Comparison of ENCODE assay signal across 11 cellular contexts in genomic region chr6:36117639-36118549, GRCh38. TPM values are rescaled to one million over a fixed set of nuclear protein-coding genes. Genes with fewer than 3 reads are reported as not detected.
DNase-seq lines count a peak whose midpoint lies in the region; ATAC-seq and TF ChIP-seq lines count a peak whose summit lies in the region.
"Had no signal": no experiment of that assay in that cellular context is flagged by ENCODE, and none has a peak within 500 bp of the region (broad histone marks: within the 10 kb centered on the region; RNA-seq: fewer than 3 reads in every experiment).

No MANE protein-coding gene starts in this region.

- H3K4me1 Mint-ChIP-seq in MCF 10A (ENCODE audit: insufficient read depth, unreplicated experiment), result peaks cover 8% of the 10 kb centered on the region
- H3K4me1 Mint-ChIP-seq in activated CD4-positive, alpha-beta memory T cell treated with anti-CD3 and anti-CD28 coated beads, Interleukin-2, amount 10 ng/mL, durations not matched to agents 7 days and 5 days, result peaks cover 97% of the 10 kb centered on the region
- peaks cover 98% of the 10 kb centered on the region in 2 donors for H3K4me1 Mint-ChIP-seq in immature natural killer cell
- peaks cover 39% of the 10 kb centered on the region for H3K4me1 Mint-ChIP-seq in GM23338

- H3K4me1 ChIP-seq in breast epithelium, result peaks cover 0 to 6% of the 10 kb centered on the region in 2 donors
- peaks cover 54% of the 10 kb centered on the region for H3K4me1 ChIP-seq in thymus (ENCODE audit: control insufficient read depth, insufficient read depth, low read length)
- H3K4me1 ChIP-seq in GM23338 (ENCODE audit: insufficient read depth), result peaks cover 12% of the 10 kb centered on the region

- H3K4me3 ChIP-seq in breast epithelium, result no peak overlapping the region
- no peak overlapping the region for H3K4me3 ChIP-seq in thymus (ENCODE audit: low read length)
- no peak overlapping the region for H3K4me3 ChIP-seq in GM23338
- H3K4me3 ChIP-seq: coronary artery had no signal

- no peak overlapping the region for H3K4me3 Mint-ChIP-seq in MCF 10A (ENCODE audit: unreplicated experiment)
- H3K4me3 Mint-ChIP-seq in activated CD4-positive, alpha-beta memory T cell treated with anti-CD3 and anti-CD28 coated beads, Interleukin-2, amount 10 ng/mL, durations not matched to agents 7 days and 5 days, result peak overlapping the region; percentile 49
- H3K4me3 Mint-ChIP-seq in immature natural killer cell, result peak overlapping the region; percentile 69 to 94 (median 76)
- no peak overlapping the region for H3K4me3 Mint-ChIP-seq in GM23338

- H3K36me3 Mint-ChIP-seq in MCF 10A (ENCODE audit: insufficient read depth, unreplicated experiment) (peaks cover 31% of the 10 kb centered on the region), immature natural killer cell (peaks cover 0 to 14% (median 8%) of the 10 kb centered on the region in 3 donors), GM23338 (ENCODE audit: low read depth) (no peaks in the 10 kb centered on the region)
- H3K36me3 Mint-ChIP-seq in activated CD4-positive, alpha-beta memory T cell treated with anti-CD3 and anti-CD28 coated beads, Interleukin-2, amount 10 ng/mL, durations not matched to agents 7 days and 5 days (ENCODE audit: low read depth), result peaks cover 52% of the 10 kb centered on the region

- no TSS peak for BruUV-seq in MCF 10A (replicated peaks; lab: Mats Ljungman, UMichigan)

- intact Hi-C loops in breast epithelium (cut with DNase I; ENCODE audit: low total_unique reads) (no loop called here), MCF 10A (cut with micrococcal nuclease) (no loop called here)

- H3K9me3 ChIP-seq in breast epithelium, result no peaks in the 10 kb centered on the region
- H3K9me3 ChIP-seq in thymus (ENCODE audit: control insufficient read depth), result no peaks in the 10 kb centered on the region

- H3K36me3 ChIP-seq in breast epithelium, result no peaks in the 10 kb centered on the region
- H3K36me3 ChIP-seq in thymus (ENCODE audit: control insufficient read depth, insufficient read depth), result peaks cover 4% of the 10 kb centered on the region
- H3K36me3 ChIP-seq in GM23338 (ENCODE audit: insufficient read depth), result no peaks in the 10 kb centered on the region

- no peaks in the 10 kb centered on the region for H3F3A ChIP-seq in GM23338 (replicated peaks; ENCODE audit: low read depth)

- no peak overlapping the region for H2AFZ ChIP-seq in GM23338

- H3K79me2 ChIP-seq in GM23338 (replicated peaks; ENCODE audit: insufficient read depth), result no peaks in the 10 kb centered on the region

- H3K27ac ChIP-seq in breast epithelium (peak overlapping the region; percentile 52 to 56), thymus (ENCODE audit: low read depth) (peak overlapping the region; percentile 38), GM23338 (ENCODE audit: low read depth) (no peak overlapping the region)
- H3K27ac ChIP-seq: coronary artery had no signal

- CTCF ChIA-PET in MCF 10A (lab: Yijun Ruan, JAX), result interaction anchor here (0.7 to 0.8 kb wide), 2 partner anchors 21 to 462 kb away, joined by 3 to 5 read pairs; no protein-coding TSS in a partner anchor
- CTCF ChIA-PET in activated CD4-positive, alpha-beta memory T cell treated with anti-CD3 and anti-CD28 coated beads, Interleukin-2, amount 10 ng/mL, durations not matched to agents 7 days and 5 days (lab: Charles Lee), result interaction anchor here (2.0 kb wide), 1 partner anchor 13 kb away, joined by 7 read pairs; no protein-coding TSS in a partner anchor

- H3K4me2 ChIP-seq in GM23338, result no peak overlapping the region

- H3K27me3 ChIP-seq in breast epithelium, result no peaks in the 10 kb centered on the region
- no peaks in the 10 kb centered on the region for H3K27me3 ChIP-seq in thymus (ENCODE audit: control insufficient read depth, insufficient read depth)
- no peaks in the 10 kb centered on the region for H3K27me3 ChIP-seq in GM23338 (ENCODE audit: insufficient read depth)

- no peak for ATAC-seq in GM23338
- ATAC-seq: Panc1 had no signal

- POLR2A ChIA-PET in MCF 10A (lab: Yijun Ruan, JAX), result interaction anchor here (0.7 kb wide), 1 partner anchor 175 kb away, joined by 3 read pairs; no protein-coding TSS in a partner anchor
- POLR2A ChIA-PET in activated CD4-positive, alpha-beta memory T cell treated with anti-CD3 and anti-CD28 coated beads, Interleukin-2, amount 10 ng/mL, durations not matched to agents 7 days and 5 days (lab: Charles Lee), result interaction anchor here (0.7 to 6.4 kb wide), 7 partner anchors 9 to 90 kb away, joined by 3 to 148 read pairs (median 4); partner anchors contain the start of genes MAPK13 and MAPK14

- no peak for TF ChIP-seq CTCF in breast epithelium (IDR thresholded peaks at IDR 0.05)
- no peak for TF ChIP-seq CTCF in MCF 10A (IDR thresholded peaks at IDR 0.05; ENCODE audit: unreplicated experiment)
- no peak for TF ChIP-seq CTCF in GM23338 (conservative IDR thresholded peaks at IDR 0.05; ENCODE audit: low read depth in 2 of 2)

- H3K9me2 ChIP-seq in GM23338 (ENCODE audit: insufficient read depth), result no peaks in the 10 kb centered on the region

- H3K27ac Mint-ChIP-seq in MCF 10A (ENCODE audit: low read depth, unreplicated experiment) (no peak overlapping the region), immature natural killer cell (peak overlapping the region; percentile 99 to 100 (median 99)), GM23338 (no peak overlapping the region)
- peak overlapping the region; percentile 100 for H3K27ac Mint-ChIP-seq in activated CD4-positive, alpha-beta memory T cell treated with anti-CD3 and anti-CD28 coated beads, Interleukin-2, amount 10 ng/mL, durations not matched to agents 7 days and 5 days

- TF ChIP-seq POLR2A in breast epithelium (IDR thresholded peaks at IDR 0.05), result no peak

- no peak for DNase-seq in breast epithelium (ENCODE audit: low spot score in 2 of 2)
- no peak for DNase-seq in MCF 10A (ENCODE audit: unreplicated experiment)
- no peak for DNase-seq in activated CD4-positive, alpha-beta memory T cell treated with anti-CD3 and anti-CD28 coated beads, Interleukin-2, amount 10 ng/mL, durations not matched to agents 7 days and 5 days
- no peak for DNase-seq in immature natural killer cell
- DNase-seq in superior temporal gyrus (ENCODE audit: extremely low spot score), result no peak
- no peak for DNase-seq in OCI-M2 (lab: John Stamatoyannopoulos, UW; ENCODE audit: unreplicated experiment)
- DNase-seq in GM23338 (ENCODE audit: low spot score), result no peak
- DNase-seq: NCI-H1092 treated with DMSO at 0.1 percent for 48 hours had no signal

- H3K9me3 Mint-ChIP-seq in MCF 10A (ENCODE audit: unreplicated experiment) (no peaks in the 10 kb centered on the region), immature natural killer cell (no peaks in the 10 kb centered on the region), GM23338 (no peaks in the 10 kb centered on the region)
- no peaks in the 10 kb centered on the region for H3K9me3 Mint-ChIP-seq in activated CD4-positive, alpha-beta memory T cell treated with anti-CD3 and anti-CD28 coated beads, Interleukin-2, amount 10 ng/mL, durations not matched to agents 7 days and 5 days

- no peaks in the 10 kb centered on the region; the same call in 1 of the 2 replicates for H4K20me1 ChIP-seq in GM23338 (replicated peaks; ENCODE audit: insufficient read depth)

- H3K27me3 Mint-ChIP-seq in MCF 10A (ENCODE audit: insufficient read depth, unreplicated experiment) (no peaks in the 10 kb centered on the region), immature natural killer cell (ENCODE audit: low read depth in 3 of 3) (peaks cover 6 to 18% (median 8%) of the 10 kb centered on the region in 3 donors), GM23338 (ENCODE audit: insufficient read depth, low read depth, poor library complexity) (peaks cover 4% of the 10 kb centered on the region)
- H3K27me3 Mint-ChIP-seq in activated CD4-positive, alpha-beta memory T cell treated with anti-CD3 and anti-CD28 coated beads, Interleukin-2, amount 10 ng/mL, durations not matched to agents 7 days and 5 days, result no peaks in the 10 kb centered on the region

- whole genome bisulfite sequencing in thymus, result 93% methylated on average over 8 of the region's 8 CpGs

RNA-seq across cellular contexts. Expression of gene MAPK13, which starts 12.4 kb away (rescaled TPM):
- total RNA-seq in breast epithelium, result 10 to 100 TPM in 2 of 3 donors, 1 to 10 TPM in 1; 2.6 to 45.2 (median 30.2) TPM
- total RNA-seq in MCF 10A (2022), result 5.5 and 6.8 TPM in 2 replicates
- total RNA-seq in activated CD4-positive, alpha-beta memory T cell treated with anti-CD3 and anti-CD28 coated beads, Interleukin-2, amount 10 ng/mL, durations not matched to agents 7 days and 5 days, result 10 to 100 TPM; 53.7 to 56.2 TPM
- 10 to 100 TPM; 35.2 to 52.1 (median 38.4) TPM for polyA plus RNA-seq in immature natural killer cell
- 30.1 TPM for polyA plus RNA-seq in thymus
- total RNA-seq in GM23338 (2014; rRNA removed; shearing (Covaris generic)), result 7.7 and 12.3 TPM in 2 replicates
- polyA plus RNA-seq in GM23338 (2016; fragmentation: Nextera tagmentation; extraction: Ambion mirVana), result 6.3 TPM in 2 replicates

Comparison
In these comparisons a context has a peak if more than half of its experiments do, and no peak if none do; other contexts are left out.
1. H3K27ac Mint-ChIP-seq: peak in activated CD4-positive, alpha-beta memory T cell treated with anti-CD3 and anti-CD28 coated beads, Interleukin-2, amount 10 ng/mL, durations not matched to agents 7 days and 5 days (single experiment) and immature natural killer cell (6 of 6); none in MCF 10A (single experiment) and GM23338 (single experiment).
2. H3K4me3 Mint-ChIP-seq: peak in activated CD4-positive, alpha-beta memory T cell treated with anti-CD3 and anti-CD28 coated beads, Interleukin-2, amount 10 ng/mL, durations not matched to agents 7 days and 5 days (single experiment) and immature natural killer cell (5 of 5); none in MCF 10A (single experiment) and GM23338 (single experiment).